Comparison of ENCODE assay signal across 11 cellular contexts in the genomic region with DNA sequence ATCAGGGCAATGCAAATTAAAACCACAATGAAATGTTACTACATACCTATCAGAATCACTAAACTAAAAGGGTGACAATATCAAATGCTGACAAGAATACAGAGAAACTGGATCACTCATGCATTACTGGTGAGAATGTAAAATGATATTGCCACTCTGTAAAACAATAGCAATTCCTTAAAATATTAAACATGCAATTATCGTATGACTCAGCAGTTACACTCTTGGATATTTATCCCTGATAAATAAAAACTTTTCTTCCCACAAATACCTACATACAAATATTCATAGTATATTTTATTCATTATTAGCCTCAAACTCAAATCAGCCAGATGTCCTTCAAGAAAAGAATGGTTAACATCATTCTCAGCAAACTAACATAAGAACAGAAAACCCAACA.
"Had no signal": no experiment of that assay in that cellular context is flagged by ENCODE, and none has a peak within 500 bp of the region (broad histone marks: within the 10 kb centered on the region; RNA-seq: fewer than 3 reads in every experiment).

No MANE protein-coding gene starts in this region.

- H3K9me3 Mint-ChIP-seq: GM23338, HFFc6 had no signal

- H3K4me1 ChIP-seq: HAP-1 had no signal

- H2AFZ ChIP-seq: GM23248, GM23338 had no signal

- H3K4me3 ChIP-seq: GM23248, GM23338, HAP-1 had no signal

- H3K4me3 Mint-ChIP-seq: GM23338, H9, HFFc6 had no signal

- DNase-seq: GM23248, GOT3, H7, H9, HCEC 1CT, HFFc6 had no signal

- H3K27ac Mint-ChIP-seq: GM23338, H9, HFFc6 had no signal

- ATAC-seq: GM23338, HCT116 had no signal

- H3K36me3 ChIP-seq: HAP-1 had no signal

- H3K27ac ChIP-seq: GM23248 had no signal

- H3K9ac ChIP-seq: GM23248 had no signal

- H3K4me2 ChIP-seq: GM23338 had no signal

- FAIRE-seq: H1, H54 had no signal

- H3K9me3 ChIP-seq: HAP-1 had no signal
